ENCODE assay signal across 7 cellular contexts in the genomic region with DNA sequence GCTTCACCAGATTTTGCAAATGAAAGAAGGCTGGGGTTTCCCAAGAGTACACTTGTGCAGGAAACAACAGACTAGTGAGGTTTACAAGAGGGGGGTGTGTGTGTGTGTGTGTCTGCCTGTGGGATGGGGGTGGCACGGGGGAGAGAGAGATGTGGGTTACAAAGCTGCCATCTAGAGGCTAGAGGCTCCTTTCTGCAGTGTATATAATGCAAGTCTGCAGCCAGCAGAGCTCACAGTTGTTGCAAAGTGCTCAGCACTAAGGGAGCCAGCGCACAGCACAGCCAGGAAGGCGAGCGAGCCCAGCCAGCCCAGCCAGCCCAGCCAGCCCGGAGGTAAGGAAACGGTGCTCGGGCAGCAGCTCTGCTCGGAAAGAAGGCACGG. TPM values are rescaled to one million over a fixed set of nuclear protein-coding genes. Genes with fewer than 3 reads are reported as not detected.
DNase-seq lines count a peak whose midpoint lies in the region; ATAC-seq and TF ChIP-seq lines count a peak whose summit lies in the region.

Gene ACKR3, plus strand, starts transcription at position 233 of the 381 bp plus-strand sequence. CDS start 10,641 bp downstream, outside the sequence.

- peaks cover 11% of the 10 kb centered on the region for H3K27me3 Mint-ChIP-seq in activated CD4-positive, alpha-beta T cell treated with anti-CD3 and anti-CD28 coated beads, Interleukin-2, amount 10 ng/mL, durations not matched to agents 24 days and 14 days

- H3K9me3 ChIP-seq in lung (ENCODE audit: control insufficient read depth in 2 of 2, insufficient read depth in 1 of 2, low read length in 1 of 2) = no peaks in the 10 kb centered on the region

- H3K4me3 Mint-ChIP-seq in activated CD4-positive, alpha-beta T cell treated with anti-CD3 and anti-CD28 coated beads, Interleukin-2, amount 10 ng/mL, durations not matched to agents 24 days and 14 days = peak within 1 kb of the TSS; percentile 81

- TF ChIP-seq CTCF in lung (IDR thresholded peaks at IDR 0.05; ENCODE audit: control extremely low read depth, extremely low read depth) = peak; percentile 63

- H3K36me3 Mint-ChIP-seq in activated CD4-positive, alpha-beta T cell treated with anti-CD3 and anti-CD28 coated beads, Interleukin-2, amount 10 ng/mL, durations not matched to agents 24 days and 14 days (ENCODE audit: low read depth) = no peaks in the 10 kb centered on the region

- H3K9me3 Mint-ChIP-seq in activated CD4-positive, alpha-beta T cell treated with anti-CD3 and anti-CD28 coated beads, Interleukin-2, amount 10 ng/mL, durations not matched to agents 24 days and 14 days = no peaks in the 10 kb centered on the region

- no peaks in the 10 kb centered on the region for H3K27me3 ChIP-seq in lung (ENCODE audit: control insufficient read depth, insufficient read depth)

- peaks cover 6 to 12% of the 10 kb centered on the region in 2 donors for H3K4me1 ChIP-seq in lung (ENCODE audit: control insufficient read depth in 2 of 2, insufficient read depth in 2 of 2, low read length in 2 of 2)

- H3K4me3 ChIP-seq in lung = no peak within 1 kb of the TSS

- peak; percentile 86 for ATAC-seq in GM18517 (IDR thresholded peaks at IDR 0.05; ENCODE audit: unreplicated experiment)
- peak; percentile 81 for ATAC-seq in HG02938 (IDR thresholded peaks at IDR 0.05; ENCODE audit: unreplicated experiment)
- peak; percentile 79 for ATAC-seq in lung (ENCODE audit: insufficient read depth, low FRiP score)

- H3K4me1 Mint-ChIP-seq in activated CD4-positive, alpha-beta T cell treated with anti-CD3 and anti-CD28 coated beads, Interleukin-2, amount 10 ng/mL, durations not matched to agents 24 days and 14 days = peaks cover 17% of the 10 kb centered on the region

- WGBS in lung, 2 donors = 3 to 13% methylated on average over 9 of the region's 9 CpGs

- DNase-seq in NCI-H2196 (lab: John Stamatoyannopoulos, UW; ENCODE audit: unreplicated experiment) = peak; percentile 70
- DNase-seq in activated CD4-positive, alpha-beta T cell treated with anti-CD3 and anti-CD28 coated beads, Interleukin-2, amount 10 ng/mL, durations not matched to agents 24 days and 14 days = peak; percentile 92
- peak; percentile 85 to 89 for DNase-seq in dermis microvascular lymphatic vessel endothelial cell (ENCODE audit: low read depth in 2 of 2)
- DNase-seq in lung (ENCODE audit: low spot score) = peak; percentile 70
- DNase-seq in stimulated activated CD4-positive, alpha-beta T cell treated with anti-CD3 and anti-CD28 coated beads, TNF-alpha, amount 100 ng/mL, for 4 hours (ENCODE audit: low read depth in 3 of 3) = peak in 2 of 3 experiments; percentile 51 to 57

- intact Hi-C loops in activated CD4-positive, alpha-beta T cell treated with anti-CD3 and anti-CD28 coated beads, Interleukin-2, amount 10 ng/mL, durations not matched to agents 24 days and 14 days (cut with micrococcal nuclease) = loop anchor here (1.0 to 5.0 kb wide), 5 partner anchors 25 to 503 kb away; no protein-coding TSS in a partner anchor

- H3K36me3 ChIP-seq in lung (ENCODE audit: control insufficient read depth in 2 of 2, insufficient read depth in 2 of 2, low read length in 2 of 2) = no peaks in the 10 kb centered on the region

- H3K27ac Mint-ChIP-seq in activated CD4-positive, alpha-beta T cell treated with anti-CD3 and anti-CD28 coated beads, Interleukin-2, amount 10 ng/mL, durations not matched to agents 24 days and 14 days = no peak within 1 kb of the TSS

- H3K27ac ChIP-seq in lung (ENCODE audit: low read depth in 1 of 2, low read length in 1 of 2) = peak within 1 kb of the TSS; percentile 33 to 94

RNA-seq across cellular contexts. Expression of gene ACKR3, which starts in this region (rescaled TPM):
- total RNA-seq in activated CD4-positive, alpha-beta T cell treated with anti-CD3 and anti-CD28 coated beads, Interleukin-2, amount 10 ng/mL, durations not matched to agents 24 days and 14 days = 0.58 and 0.64 TPM in 2 replicates
- total RNA-seq in dermis microvascular lymphatic vessel endothelial cell = 6.8 and 20.7 TPM in 2 replicates
- 10 to 100 TPM; 12.9 to 15.8 TPM for total RNA-seq in lung
- polyA plus RNA-seq in lung = 10 to 100 TPM in 1 of 2 donors, 1 to 10 TPM in 1; 6.8 to 30.2 TPM

Comparison
In these comparisons a context has a peak if more than half of its experiments do, and no peak if none do; other contexts are left out.
1. Peak in DNase-seq in activated CD4-positive, alpha-beta T cell treated with anti-CD3 and anti-CD28 coated beads, Interleukin-2, amount 10 ng/mL, durations not matched to agents 24 days and 14 days; RNA of the gene not detected or under 1 TPM.